In genomic region chrX:1205681-1206611, GRCh38 we compare ENCODE assay signal across 8 cellular contexts.
DNase-seq lines count a peak whose midpoint lies in the region; ATAC-seq, FAIRE-seq and TF ChIP-seq lines count a peak whose summit lies in the region.

No MANE protein-coding gene starts in this region.

- ATAC-seq in GM18519 (IDR thresholded peaks at IDR 0.05; ENCODE audit: low FRiP score, unreplicated experiment), result peak; percentile 38
- ATAC-seq in HG03139 (IDR thresholded peaks at IDR 0.05; ENCODE audit: unreplicated experiment), result no peak

- DNase-seq in RPMI8226 (peak; percentile 86), cerebellar cortex (ENCODE audit: low spot score) (peak; percentile 63), GM13976 (ENCODE audit: low spot score) (no peak), DMS153 treated with DMSO at 0.1 percent for 48 hours (lab: John Stamatoyannopoulos, UW; ENCODE audit: unreplicated experiment) (no peak)
- peak; percentile 37 for DNase-seq in stimulated activated CD4-positive, alpha-beta T cell treated with anti-CD3 and anti-CD28 coated beads, Interleukin-4, amount 100 ng/mL, for 24 hours

- peak; percentile 80 for FAIRE-seq in islet of Langerhans (lab: Jason Lieb, UNC)

- TF ChIP-seq CTCF in GM13976 (IDR thresholded peaks at IDR 0.05; ENCODE audit: borderline replicate concordance, control extremely low read depth, extremely low read depth, insufficient read depth, missing control alignments), result no peak

- in situ Hi-C loops in GM13976 (cut with MboI; ENCODE audit: low sequenced_read_pairs, unreplicated experiment), result no loop called here

Comparison
In these comparisons a context has a peak if more than half of its experiments do, and no peak if none do; other contexts are left out.
1. DNase-seq: peak in RPMI8226 (single experiment), cerebellar cortex (single experiment) and stimulated activated CD4-positive, alpha-beta T cell treated with anti-CD3 and anti-CD28 coated beads, Interleukin-4, amount 100 ng/mL, for 24 hours (single experiment); none in GM13976 (single experiment) and DMS153 treated with DMSO at 0.1 percent for 48 hours (single experiment).